8 cellular contexts compared by ENCODE assay signal in genomic region chr1:9589719-9590157, GRCh38. TPM values are rescaled to one million over a fixed set of nuclear protein-coding genes. Genes with fewer than 3 reads are reported as not detected.
DNase-seq lines count a peak whose midpoint lies in the region; ATAC-seq, FAIRE-seq and TF ChIP-seq lines count a peak whose summit lies in the region.

No MANE protein-coding gene starts in this region.

- H3K27me3 ChIP-seq in astrocyte (ENCODE audit: insufficient read depth, low read length), result no peaks in the 10 kb centered on the region
- H3K27me3 ChIP-seq in liver (ENCODE audit: control insufficient read depth in 4 of 4, insufficient read depth in 4 of 4, low read length in 3 of 4), result no peaks in the 10 kb centered on the region
- no peaks in the 10 kb centered on the region for H3K27me3 ChIP-seq in upper lobe of right lung

- no peak overlapping the region for H2AFZ ChIP-seq in astrocyte (ENCODE audit: low read depth, low read length)

- no peak for FAIRE-seq in astrocyte (lab: Jason Lieb, UNC)

- peak overlapping the region; percentile 72 for H3K27ac Mint-ChIP-seq in astrocyte (ENCODE audit: unreplicated experiment)

- peaks cover 7% of the 10 kb centered on the region for H3K4me1 Mint-ChIP-seq in astrocyte (ENCODE audit: low read depth, unreplicated experiment)

- TF ChIP-seq CTCF in astrocyte (IDR thresholded peaks at IDR 0.05; ENCODE audit: insufficient read depth, low read depth, low read length) (no peak), liver (IDR thresholded peaks at IDR 0.05; ENCODE audit: low read depth, low read length, missing input control) (no peak), upper lobe of right lung (IDR thresholded peaks at IDR 0.05) (no peak)

- H3K4me1 ChIP-seq in astrocyte (ENCODE audit: insufficient read depth, low read length) (peaks cover 20% of the 10 kb centered on the region), liver (ENCODE audit: control insufficient read depth in 4 of 4, insufficient read depth in 4 of 4, low read length in 3 of 4) (peaks cover 4 to 19% (median 11%) of the 10 kb centered on the region in 4 donors), upper lobe of right lung (peaks cover 27% of the 10 kb centered on the region)

- no peaks in the 10 kb centered on the region for H3K9me3 Mint-ChIP-seq in astrocyte (ENCODE audit: unreplicated experiment)

- H3K36me3 ChIP-seq in astrocyte (ENCODE audit: insufficient read depth, low read length) (no peaks in the 10 kb centered on the region), liver (ENCODE audit: control insufficient read depth in 4 of 4, insufficient read depth in 3 of 4, low read depth in 1 of 4, low read length in 3 of 4) (peaks cover 0 to 2% (median 0%) of the 10 kb centered on the region in 4 donors), upper lobe of right lung (no peaks in the 10 kb centered on the region)

- H3K4me3 Mint-ChIP-seq in astrocyte (ENCODE audit: unreplicated experiment), result peak overlapping the region; percentile 85

- H3K4me3 ChIP-seq in astrocyte (ENCODE audit: insufficient read depth, low read depth, low read length) (peak overlapping the region; percentile 65), liver (ENCODE audit: low read depth in 1 of 3, low read length in 3 of 3) (peak overlapping the region in 2 of 3 donors; percentile 37 to 89), upper lobe of right lung (peak overlapping the region; percentile 65)

- ATAC-seq in upper lobe of right lung, result no peak
- ATAC-seq in HG03457 (IDR thresholded peaks at IDR 0.05; ENCODE audit: unreplicated experiment), result no peak

- H3K9me3 ChIP-seq in astrocyte (ENCODE audit: insufficient read depth, low read depth, low read length), result no peaks in the 10 kb centered on the region
- no peaks in the 10 kb centered on the region for H3K9me3 ChIP-seq in liver (ENCODE audit: control insufficient read depth in 4 of 4, low read length in 3 of 4)
- no peaks in the 10 kb centered on the region for H3K9me3 ChIP-seq in upper lobe of right lung

- peak overlapping the region; percentile 85 for H3K4me2 ChIP-seq in astrocyte (ENCODE audit: low read length)

- intact Hi-C loops in upper lobe of right lung (cut with DNase I), result no loop called here

- WGBS in liver, result 48% methylated on average over 6 of the region's 6 CpGs

- no peaks in the 10 kb centered on the region for H3K27me3 Mint-ChIP-seq in astrocyte (ENCODE audit: low read depth, unreplicated experiment)

- peaks cover 57% of the 10 kb centered on the region for H3K79me2 ChIP-seq in astrocyte (ENCODE audit: insufficient read depth, low read length)

- H3K36me3 Mint-ChIP-seq in astrocyte (ENCODE audit: low read depth, unreplicated experiment), result no peaks in the 10 kb centered on the region

- H4K20me1 ChIP-seq in astrocyte (ENCODE audit: insufficient read depth, low read length), result peaks cover 53% of the 10 kb centered on the region

- H3K9ac ChIP-seq in astrocyte (ENCODE audit: low read length) (peak overlapping the region; percentile 81), liver (ENCODE audit: low read depth in 1 of 2, low read length in 2 of 2) (peak overlapping the region in 1 of 2 donors; percentile 67)

- H3K27ac ChIP-seq in astrocyte (ENCODE audit: low read depth, low read length), result no peak overlapping the region
- no peak overlapping the region for H3K27ac ChIP-seq in liver (ENCODE audit: low read depth in 1 of 2, low read length in 2 of 2)
- peak overlapping the region; percentile 60 for H3K27ac ChIP-seq in upper lobe of right lung

- TF ChIP-seq RAD21 in liver (IDR thresholded peaks at IDR 0.05), result no peak

- DNase-seq in AG08396 (ENCODE audit: low spot score), result peak; percentile 8
- peak; percentile 52 for DNase-seq in HT1080 (ENCODE audit: low read depth)
- no peak for DNase-seq in astrocyte (ENCODE audit: low read depth)
- no peak for DNase-seq in upper lobe of right lung
- no peak for DNase-seq in NCI-H187 (lab: John Stamatoyannopoulos, UW)
- DNase-seq in occipital lobe (lab: John Stamatoyannopoulos, UW), result no peak

TF ChIP-seq in liver, 16 proteins besides CTCF, POLR2A, EP300 and RAD21:
- TF ChIP-seq FOXA1 (IDR thresholded peaks at IDR 0.05) (no peak), HNF4A (conservative IDR thresholded peaks at IDR 0.05) (no peak), ZBTB33 (IDR thresholded peaks at IDR 0.05) (no peak), NR2F2 (IDR thresholded peaks at IDR 0.05) (no peak), EGR1 (IDR thresholded peaks at IDR 0.05; ENCODE audit: low read depth in 2 of 2) (no peak)

RNA-seq across cellular contexts. Expression of gene TMEM201, which starts 1.0 kb away (rescaled TPM):
- 17.9 and 22.3 TPM in 2 replicates for total RNA-seq in HT1080 (2014; rRNA removed; shearing (Covaris generic))
- polyA plus RNA-seq in HT1080 (2015; cell fraction: cytosol; rRNA removed), result 18.3 and 21.8 TPM in 2 replicates
- 23.5 and 25.4 TPM in 2 replicates for polyA plus RNA-seq in HT1080 (2015; cell fraction: nucleus; rRNA removed)
- 10.0 and 10.9 TPM in 2 replicates for total RNA-seq in astrocyte
- total RNA-seq in liver, result 1 to 10 TPM; 2.9 to 3.5 TPM
- polyA plus RNA-seq in liver, result 1 to 10 TPM; 1.5 to 2.8 TPM
- total RNA-seq in upper lobe of right lung, result 8.5 TPM
- 4.7 TPM for total RNA-seq in occipital lobe

RNA-seq across cellular contexts. Expression of gene SLC25A33, which starts 50.5 kb away (rescaled TPM):
- total RNA-seq in HT1080 (2014; rRNA removed; shearing (Covaris generic)), result 11.2 and 12.4 TPM in 2 replicates
- polyA plus RNA-seq in HT1080 (2015; cell fraction: cytosol; rRNA removed), result 6.2 and 7.7 TPM in 2 replicates
- 2.0 and 2.4 TPM in 2 replicates for polyA plus RNA-seq in HT1080 (2015; cell fraction: nucleus; rRNA removed)
- 6.2 and 6.7 TPM in 2 replicates for total RNA-seq in astrocyte
- total RNA-seq in liver, result 10 to 100 TPM in 1 of 2 donors, 1 to 10 TPM in 1; 6.9 to 19.1 TPM
- 10 to 100 TPM in 1 of 2 donors, 1 to 10 TPM in 1; 9.0 to 12.3 TPM for polyA plus RNA-seq in liver
- total RNA-seq in upper lobe of right lung, result 4.9 TPM
- total RNA-seq in occipital lobe, result 13.9 TPM

Comparison
In these comparisons a context has a peak if more than half of its experiments do, and no peak if none do; other contexts are left out.
1. DNase-seq: peak in AG08396 (single experiment) and HT1080 (single experiment); none in astrocyte (single experiment), upper lobe of right lung (single experiment), NCI-H187 (0 of 2) and occipital lobe (single experiment).
2. Peak in every context shown above with its lines, with median percentiles within 50 percentile points of each other: H3K4me3 ChIP-seq.